ENCODE assay signal across 1 cellular context in genomic region chr7:112985377-112985987, GRCh38.
TF ChIP-seq lines count a peak whose summit lies in the region.

No MANE protein-coding gene starts in this region.

TF ChIP-seq in SK-N-SH, 30 proteins besides CTCF, POLR2A, EP300 and RAD21 (continued from another document):
- TF ChIP-seq USF2 (IDR thresholded peaks at IDR 0.05; ENCODE audit: borderline replicate concordance, low read depth, low read length) (no peak), ELF1 (IDR thresholded peaks at IDR 0.05) (no peak), SMC3 (IDR thresholded peaks at IDR 0.05; ENCODE audit: low read depth, low read length) (no peak), RFX5 (IDR thresholded peaks at IDR 0.05; ENCODE audit: low read length) (no peak), YY1 (IDR thresholded peaks at IDR 0.05; ENCODE audit: low read depth) (no peak), IRF3 (IDR thresholded peaks at IDR 0.05; ENCODE audit: low read depth, low read length) (no peak), NRF1 (IDR thresholded peaks at IDR 0.05; ENCODE audit: low read depth, low read length) (no peak), TAF1 (IDR thresholded peaks at IDR 0.05; ENCODE audit: borderline replicate concordance, low read depth, low read length) (no peak), RXRA (IDR thresholded peaks at IDR 0.05; ENCODE audit: borderline replicate concordance, low read depth) (no peak), POLR2AphosphoS5 (IDR thresholded peaks at IDR 0.05; ENCODE audit: low read depth, low read length) (no peak)
